In the genomic region with DNA sequence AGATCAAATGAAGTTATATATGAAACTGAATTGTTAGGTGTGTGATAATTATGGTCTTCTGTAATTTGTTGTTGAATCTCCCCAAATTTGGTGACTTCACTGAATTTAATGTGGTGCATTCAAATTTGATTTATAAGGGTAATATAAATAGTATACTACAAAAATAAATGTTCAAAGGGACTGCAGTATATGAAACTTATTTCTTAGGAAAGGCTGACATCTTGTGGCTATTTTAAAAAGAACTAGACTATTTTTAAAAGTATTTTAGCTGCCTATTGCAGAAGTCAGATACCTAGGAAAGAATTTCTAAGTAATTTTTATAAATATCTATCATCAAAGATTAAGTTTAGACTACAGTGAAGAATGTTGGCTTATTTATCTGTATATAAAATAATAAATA, we compare ENCODE assay signal across 10 cellular contexts. TPM values are rescaled to one million over a fixed set of nuclear protein-coding genes. Genes with fewer than 3 reads are reported as not detected.
A peak's percentile ranks its signal among the peaks of the same experiment; 100 is the strongest.
DNase-seq lines count a peak whose midpoint lies in the region; ATAC-seq and TF ChIP-seq lines count a peak whose summit lies in the region.
"Had no signal": no experiment of that assay in that cellular context is flagged by ENCODE, and none has a peak within 500 bp of the region (broad histone marks: within the 10 kb centered on the region; RNA-seq: fewer than 3 reads in every experiment).

No MANE protein-coding gene starts in this region.

- H3K4me2 ChIP-seq in mammary epithelial cell (ENCODE audit: insufficient read depth, low read depth, low read length), result no peak overlapping the region

- BruUV-seq in mammary epithelial cell (replicated peaks; lab: Mats Ljungman, UMichigan), result no TSS peak

- TF ChIP-seq CTCF in LNCaP clone FGC (IDR thresholded peaks at IDR 0.05; ENCODE audit: control insufficient read depth, extremely low read depth, insufficient read depth) (peak; percentile 27; the same call in 1 of the 2 replicates), mammary epithelial cell (conservative IDR thresholded peaks at IDR 0.05 in 1 of 2, IDR thresholded peaks at IDR 0.05 in 1 of 2; ENCODE audit: extremely low read depth in 1 of 2, insufficient read depth in 1 of 2, low read depth in 1 of 2, low read length in 2 of 2) (peak in 1 of 2 donors; percentile 11), nephron progenitor cell (IDR thresholded peaks at IDR 0.05) (peak; percentile 34)

- no peaks in the 10 kb centered on the region for H3K4me1 ChIP-seq in mammary epithelial cell (ENCODE audit: insufficient read depth, low read length)
- H3K4me1 ChIP-seq: Caco-2 had no signal

- no peak overlapping the region for H3K4me3 Mint-ChIP-seq in nephron progenitor cell
- no peak overlapping the region for H3K4me3 Mint-ChIP-seq in activated CD4-positive, alpha-beta memory T cell treated with anti-CD3 and anti-CD28 coated beads, Interleukin-2, amount 10 ng/mL, durations not matched to agents 7 days and 5 days
- H3K4me3 Mint-ChIP-seq: naive B cell had no signal

- intact Hi-C loops in mammary epithelial cell (cut with micrococcal nuclease), result loop anchor here (1.0 to 5.0 kb wide), 3 partner anchors 252 to 657 kb away; no protein-coding TSS in a partner anchor

- no peaks in the 10 kb centered on the region for H3K27me3 ChIP-seq in mammary epithelial cell (ENCODE audit: insufficient read depth, low read length)

- H3K27ac Mint-ChIP-seq in nephron progenitor cell, result no peak overlapping the region
- no peak overlapping the region for H3K27ac Mint-ChIP-seq in activated CD4-positive, alpha-beta memory T cell treated with anti-CD3 and anti-CD28 coated beads, Interleukin-2, amount 10 ng/mL, durations not matched to agents 7 days and 5 days
- H3K27ac Mint-ChIP-seq: naive B cell had no signal

- H2AFZ ChIP-seq in mammary epithelial cell (ENCODE audit: low read depth, low read length), result no peak overlapping the region

- H3K9me3 ChIP-seq in mammary epithelial cell (replicated peaks; ENCODE audit: insufficient read depth, low read length), result no peaks in the 10 kb centered on the region
- H3K9me3 ChIP-seq: Caco-2 had no signal

- dilution Hi-C loops in mammary epithelial cell (cut with HindIII; ENCODE audit: low sequenced_read_pairs), result no loop called here

- no peak overlapping the region for H3K27ac ChIP-seq in mammary epithelial cell (ENCODE audit: insufficient read depth, low read depth, low read length)

- H3K27me3 Mint-ChIP-seq in nephron progenitor cell (ENCODE audit: low read depth, poor library complexity), result no peaks in the 10 kb centered on the region
- H3K27me3 Mint-ChIP-seq in activated CD4-positive, alpha-beta memory T cell treated with anti-CD3 and anti-CD28 coated beads, Interleukin-2, amount 10 ng/mL, durations not matched to agents 7 days and 5 days, result peaks cover 12% of the 10 kb centered on the region

- H3K36me3 Mint-ChIP-seq in nephron progenitor cell (ENCODE audit: low read depth), result peaks cover 34% of the 10 kb centered on the region
- no peaks in the 10 kb centered on the region for H3K36me3 Mint-ChIP-seq in activated CD4-positive, alpha-beta memory T cell treated with anti-CD3 and anti-CD28 coated beads, Interleukin-2, amount 10 ng/mL, durations not matched to agents 7 days and 5 days (ENCODE audit: low read depth)
- H3K36me3 Mint-ChIP-seq: naive B cell had no signal

- POLR2A ChIA-PET in activated CD4-positive, alpha-beta memory T cell treated with anti-CD3 and anti-CD28 coated beads, Interleukin-2, amount 10 ng/mL, durations not matched to agents 7 days and 5 days (lab: Charles Lee), result no interaction called here

- ATAC-seq in GM18502 (IDR thresholded peaks at IDR 0.05; ENCODE audit: poor library complexity, unreplicated experiment), result no peak

- no peaks in the 10 kb centered on the region for H3K4me1 Mint-ChIP-seq in nephron progenitor cell
- no peaks in the 10 kb centered on the region for H3K4me1 Mint-ChIP-seq in activated CD4-positive, alpha-beta memory T cell treated with anti-CD3 and anti-CD28 coated beads, Interleukin-2, amount 10 ng/mL, durations not matched to agents 7 days and 5 days
- H3K4me1 Mint-ChIP-seq: naive B cell had no signal

- no peaks in the 10 kb centered on the region for H3K36me3 ChIP-seq in mammary epithelial cell (ENCODE audit: insufficient read depth, low read length)

- in situ Hi-C loops in mammary epithelial cell (cut with MboI; ENCODE audit: low sequenced_read_pairs in 2 of 2), result loop anchor here in 1 of 2 donors (5.0 to 10.0 kb wide), 2 partner anchors 257 to 575 kb away; no protein-coding TSS in a partner anchor

- H3K4me3 ChIP-seq in LNCaP clone FGC (ENCODE audit: low read depth, low read length) (no peak overlapping the region), mammary epithelial cell (replicated peaks in 1 of 3; ENCODE audit: insufficient read depth in 1 of 3, low read depth in 2 of 3, low read length in 3 of 3) (no peak overlapping the region)

- no peak overlapping the region for H3K9ac ChIP-seq in mammary epithelial cell (ENCODE audit: insufficient read depth, low read length)

- CTCF ChIA-PET in mammary epithelial cell (lab: Charles Lee; ENCODE audit: low non-redundant PET), result interaction anchor here (0.6 kb wide), 1 partner anchor 731 kb away, joined by 3 read pairs; no protein-coding TSS in a partner anchor
- CTCF ChIA-PET in activated CD4-positive, alpha-beta memory T cell treated with anti-CD3 and anti-CD28 coated beads, Interleukin-2, amount 10 ng/mL, durations not matched to agents 7 days and 5 days (lab: Charles Lee), result interaction anchor here (0.8 to 1.8 kb wide), 5 partner anchors 250 to 826 kb away, joined by 4 to 16 read pairs (median 7); no protein-coding TSS in a partner anchor

- H4K20me1 ChIP-seq in mammary epithelial cell (ENCODE audit: insufficient read depth, low read length), result no peaks in the 10 kb centered on the region

- H3K9me3 Mint-ChIP-seq in nephron progenitor cell, result peaks cover 26% of the 10 kb centered on the region
- no peaks in the 10 kb centered on the region for H3K9me3 Mint-ChIP-seq in activated CD4-positive, alpha-beta memory T cell treated with anti-CD3 and anti-CD28 coated beads, Interleukin-2, amount 10 ng/mL, durations not matched to agents 7 days and 5 days

- DNase-seq in NCI-H2196 (lab: John Stamatoyannopoulos, UW; ENCODE audit: unreplicated experiment) (peak; percentile 2), NCI-H2196 treated with DMSO at 0.1 percent for 48 hours (lab: John Stamatoyannopoulos, UW; ENCODE audit: unreplicated experiment) (no peak), LNCaP clone FGC (ENCODE audit: low read depth) (peak; percentile 8), mammary epithelial cell (peak; percentile 4), nephron progenitor cell (no peak)
- no peak for DNase-seq in activated CD4-positive, alpha-beta memory T cell treated with anti-CD3 and anti-CD28 coated beads, Interleukin-2, amount 10 ng/mL, durations not matched to agents 7 days and 5 days
- no peak for DNase-seq in effector CD4-positive, alpha-beta T cell
- DNase-seq: naive B cell had no signal

- no peaks in the 10 kb centered on the region for H3K79me2 ChIP-seq in mammary epithelial cell (ENCODE audit: insufficient read depth, low read length)

RNA-seq across cellular contexts. Expression of a gene that starts 36.6 kb away (rescaled TPM):
- total RNA-seq in mammary epithelial cell, result under 1 TPM; 0.26 to 0.50 TPM
- polyA plus RNA-seq in mammary epithelial cell, result 0.06 TPM
- not detected for polyA minus RNA-seq in mammary epithelial cell
- total RNA-seq in activated CD4-positive, alpha-beta memory T cell treated with anti-CD3 and anti-CD28 coated beads, Interleukin-2, amount 10 ng/mL, durations not matched to agents 7 days and 5 days, result under 1 TPM; 0.28 to 0.55 TPM
- total RNA-seq: Caco-2 had no signal

Comparison
In these comparisons a context has a peak if more than half of its experiments do, and no peak if none do; other contexts are left out.
1. DNase-seq: peak in NCI-H2196 (single experiment), LNCaP clone FGC (single experiment) and mammary epithelial cell (single experiment); none in NCI-H2196 treated with DMSO at 0.1 percent for 48 hours (single experiment), nephron progenitor cell (single experiment), activated CD4-positive, alpha-beta memory T cell treated with anti-CD3 and anti-CD28 coated beads, Interleukin-2, amount 10 ng/mL, durations not matched to agents 7 days and 5 days (single experiment) and effector CD4-positive, alpha-beta T cell (single experiment).